In genomic region chr19:860481-861098, GRCh38 we compare ENCODE assay signal across 1 cellular context.
TF ChIP-seq lines count a peak whose summit lies in the region.

No MANE protein-coding gene starts in this region.

TF ChIP-seq in K562, 482 proteins besides CTCF, POLR2A, EP300 and RAD21 (continued from another document and continues in another):
- TF ChIP-seq, protein P1, sequence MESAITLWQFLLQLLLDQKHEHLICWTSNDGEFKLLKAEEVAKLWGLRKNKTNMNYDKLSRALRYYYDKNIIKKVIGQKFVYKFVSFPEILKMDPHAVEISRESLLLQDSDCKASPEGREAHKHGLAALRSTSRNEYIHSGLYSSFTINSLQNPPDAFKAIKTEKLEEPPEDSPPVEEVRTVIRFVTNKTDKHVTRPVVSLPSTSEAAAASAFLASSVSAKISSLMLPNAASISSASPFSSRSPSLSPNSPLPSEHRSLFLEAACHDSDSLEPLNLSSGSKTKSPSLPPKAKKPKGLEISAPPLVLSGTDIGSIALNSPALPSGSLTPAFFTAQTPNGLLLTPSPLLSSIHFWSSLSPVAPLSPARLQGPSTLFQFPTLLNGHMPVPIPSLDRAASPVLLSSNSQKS (CRISPR knock-in tag; IDR thresholded peaks at IDR 0.05): no peak
- no peak for TF ChIP-seq CBFB (CRISPR knock-in tag; IDR thresholded peaks at IDR 0.05)
- peak; percentile 88 for TF ChIP-seq MTA3 (IDR thresholded peaks at IDR 0.05; ENCODE audit: borderline replicate concordance)
- TF ChIP-seq PTRF (tag; IDR thresholded peaks at IDR 0.05): no peak
- TF ChIP-seq, protein P2, sequence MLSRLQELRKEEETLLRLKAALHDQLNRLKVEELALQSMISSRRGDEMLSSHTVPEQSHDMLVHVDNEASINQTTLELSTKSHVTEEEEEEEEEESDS (CRISPR knock-in tag; IDR thresholded peaks at IDR 0.05): no peak
- no peak for TF ChIP-seq FOXJ2 (tag; IDR thresholded peaks at IDR 0.05)
- no peak for TF ChIP-seq PHTF2 (CRISPR knock-in tag; IDR thresholded peaks at IDR 0.05)
- no peak for TF ChIP-seq RBM17 (IDR thresholded peaks at IDR 0.05; ENCODE audit: borderline replicate concordance, low read depth, low read length)
- TF ChIP-seq CSDE1 (IDR thresholded peaks at IDR 0.05): no peak
- TF ChIP-seq, protein P3, sequence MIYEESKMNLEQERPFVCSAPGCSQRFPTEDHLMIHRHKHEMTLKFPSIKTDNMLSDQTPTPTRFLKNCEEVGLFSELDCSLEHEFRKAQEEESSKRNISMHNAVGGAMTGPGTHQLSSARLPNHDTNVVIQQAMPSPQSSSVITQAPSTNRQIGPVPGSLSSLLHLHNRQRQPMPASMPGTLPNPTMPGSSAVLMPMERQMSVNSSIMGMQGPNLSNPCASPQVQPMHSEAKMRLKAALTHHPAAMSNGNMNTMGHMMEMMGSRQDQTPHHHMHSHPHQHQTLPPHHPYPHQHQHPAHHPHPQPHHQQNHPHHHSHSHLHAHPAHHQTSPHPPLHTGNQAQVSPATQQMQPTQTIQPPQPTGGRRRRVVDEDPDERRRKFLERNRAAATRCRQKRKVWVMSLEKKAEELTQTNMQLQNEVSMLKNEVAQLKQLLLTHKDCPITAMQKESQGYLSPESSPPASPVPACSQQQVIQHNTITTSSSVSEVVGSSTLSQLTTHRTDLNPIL (CRISPR knock-in tag; IDR thresholded peaks at IDR 0.05): no peak
- TF ChIP-seq NCOA4 (IDR thresholded peaks at IDR 0.05; ENCODE audit: partially characterized antibody): no peak
- peak; percentile 57 for TF ChIP-seq MEIS2 (IDR thresholded peaks at IDR 0.05; ENCODE audit: partially characterized antibody)
- no peak for TF ChIP-seq RNF2 (IDR thresholded peaks at IDR 0.05)
- TF ChIP-seq TEAD4 (IDR thresholded peaks at IDR 0.05; ENCODE audit: low read length): no peak
- no peak for TF ChIP-seq TEAD4 (CRISPR knock-in tag; IDR thresholded peaks at IDR 0.05; ENCODE audit: borderline replicate concordance)
- peak; percentile 99 for TF ChIP-seq CTBP1 (IDR thresholded peaks at IDR 0.05; ENCODE audit: borderline replicate concordance)
- 0 out of 2 replicates have a peak, but pooled peaks have one; percentile 58 for TF ChIP-seq XRCC5 (IDR thresholded peaks at IDR 0.05; ENCODE audit: low read depth, low read length)
- TF ChIP-seq SRSF1 (IDR thresholded peaks at IDR 0.05; ENCODE audit: low read depth, low read length): no peak
- TF ChIP-seq ZNF507 (tag; conservative IDR thresholded peaks at IDR 0.05): no peak
- TF ChIP-seq GABPA (tag; conservative IDR thresholded peaks at IDR 0.05; ENCODE audit: low read depth): no peak
- TF ChIP-seq ZNF717 (CRISPR knock-in tag; IDR thresholded peaks at IDR 0.05): no peak
- TF ChIP-seq WHSC1 (IDR thresholded peaks at IDR 0.05; ENCODE audit: low read length): no peak
- TF ChIP-seq RFX7 (CRISPR knock-in tag; IDR thresholded peaks at IDR 0.05): no peak
- TF ChIP-seq ZNF707 (CRISPR knock-in tag; conservative IDR thresholded peaks at IDR 0.05): no peak
- no peak for TF ChIP-seq SMARCE1 (IDR thresholded peaks at IDR 0.05)
- no peak for TF ChIP-seq ASH1L (IDR thresholded peaks at IDR 0.05; ENCODE audit: borderline replicate concordance, low read depth, partially characterized antibody)
- no peak for TF ChIP-seq GTF2B (IDR thresholded peaks at IDR 0.05; ENCODE audit: extremely low read depth, insufficient read length)
- no peak for TF ChIP-seq ELF4 (CRISPR knock-in tag; IDR thresholded peaks at IDR 0.05)
- no peak for TF ChIP-seq TBL1XR1 (IDR thresholded peaks at IDR 0.05; ENCODE audit: low read length in 2 of 2)
- TF ChIP-seq ZNF354B (CRISPR knock-in tag; IDR thresholded peaks at IDR 0.05): no peak
- no peak for TF ChIP-seq HDGF (IDR thresholded peaks at IDR 0.05)
- TF ChIP-seq ZNF584 (CRISPR knock-in tag; IDR thresholded peaks at IDR 0.05; ENCODE audit: low read depth): no peak
- peak; percentile 54; the same call in 1 of the 2 replicates for TF ChIP-seq ZNF592 (IDR thresholded peaks at IDR 0.05)
- TF ChIP-seq, protein P4, sequence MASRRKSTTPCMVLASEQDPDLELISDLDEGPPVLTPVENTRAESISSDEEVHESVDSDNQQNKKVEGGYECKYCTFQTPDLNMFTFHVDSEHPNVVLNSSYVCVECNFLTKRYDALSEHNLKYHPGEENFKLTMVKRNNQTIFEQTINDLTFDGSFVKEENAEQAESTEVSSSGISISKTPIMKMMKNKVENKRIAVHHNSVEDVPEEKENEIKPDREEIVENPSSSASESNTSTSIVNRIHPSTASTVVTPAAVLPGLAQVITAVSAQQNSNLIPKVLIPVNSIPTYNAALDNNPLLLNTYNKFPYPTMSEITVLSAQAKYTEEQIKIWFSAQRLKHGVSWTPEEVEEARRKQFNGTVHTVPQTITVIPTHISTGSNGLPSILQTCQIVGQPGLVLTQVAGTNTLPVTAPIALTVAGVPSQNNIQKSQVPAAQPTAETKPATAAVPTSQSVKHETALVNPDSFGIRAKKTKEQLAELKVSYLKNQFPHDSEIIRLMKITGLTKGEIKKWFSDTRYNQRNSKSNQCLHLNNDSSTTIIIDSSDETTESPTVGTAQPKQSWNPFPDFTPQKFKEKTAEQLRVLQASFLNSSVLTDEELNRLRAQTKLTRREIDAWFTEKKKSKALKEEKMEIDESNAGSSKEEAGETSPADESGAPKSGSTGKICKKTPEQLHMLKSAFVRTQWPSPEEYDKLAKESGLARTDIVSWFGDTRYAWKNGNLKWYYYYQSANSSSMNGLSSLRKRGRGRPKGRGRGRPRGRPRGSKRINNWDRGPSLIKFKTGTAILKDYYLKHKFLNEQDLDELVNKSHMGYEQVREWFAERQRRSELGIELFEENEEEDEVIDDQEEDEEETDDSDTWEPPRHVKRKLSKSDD (conservative IDR thresholded peaks at IDR 0.05; ENCODE audit: low read length): no peak
- no peak for TF ChIP-seq PRMT5 (CRISPR knock-in tag; IDR thresholded peaks at IDR 0.05)
- no peak for TF ChIP-seq ZBED1 (IDR thresholded peaks at IDR 0.05)
- TF ChIP-seq SP1 (CRISPR knock-in tag; IDR thresholded peaks at IDR 0.05): peak; percentile 81
- TF ChIP-seq PCBP2 (IDR thresholded peaks at IDR 0.05; ENCODE audit: low read depth, low read length, poor library complexity, severe bottlenecking): no peak
- TF ChIP-seq SRSF3 (IDR thresholded peaks at IDR 0.05; ENCODE audit: insufficient read depth, low read length): no peak
- no peak for TF ChIP-seq SPI1 (IDR thresholded peaks at IDR 0.05; ENCODE audit: borderline replicate concordance, low read depth, low read length)
- TF ChIP-seq ZBTB11 (CRISPR knock-in tag; IDR thresholded peaks at IDR 0.05): no peak
- TF ChIP-seq NR1H2 (CRISPR knock-in tag; IDR thresholded peaks at IDR 0.05): no peak
- TF ChIP-seq ELF2 (CRISPR knock-in tag; IDR thresholded peaks at IDR 0.05): no peak
- TF ChIP-seq, protein P5, sequence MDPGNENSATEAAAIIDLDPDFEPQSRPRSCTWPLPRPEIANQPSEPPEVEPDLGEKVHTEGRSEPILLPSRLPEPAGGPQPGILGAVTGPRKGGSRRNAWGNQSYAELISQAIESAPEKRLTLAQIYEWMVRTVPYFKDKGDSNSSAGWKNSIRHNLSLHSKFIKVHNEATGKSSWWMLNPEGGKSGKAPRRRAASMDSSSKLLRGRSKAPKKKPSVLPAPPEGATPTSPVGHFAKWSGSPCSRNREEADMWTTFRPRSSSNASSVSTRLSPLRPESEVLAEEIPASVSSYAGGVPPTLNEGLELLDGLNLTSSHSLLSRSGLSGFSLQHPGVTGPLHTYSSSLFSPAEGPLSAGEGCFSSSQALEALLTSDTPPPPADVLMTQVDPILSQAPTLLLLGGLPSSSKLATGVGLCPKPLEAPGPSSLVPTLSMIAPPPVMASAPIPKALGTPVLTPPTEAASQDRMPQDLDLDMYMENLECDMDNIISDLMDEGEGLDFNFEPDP (CRISPR knock-in tag; IDR thresholded peaks at IDR 0.05): no peak
- TF ChIP-seq ZKSCAN3 (CRISPR knock-in tag; IDR thresholded peaks at IDR 0.05): peak; percentile 73; the same call in 1 of the 2 replicates
- TF ChIP-seq ZNF282 (CRISPR knock-in tag; IDR thresholded peaks at IDR 0.05): no peak
- TF ChIP-seq, protein P6, sequence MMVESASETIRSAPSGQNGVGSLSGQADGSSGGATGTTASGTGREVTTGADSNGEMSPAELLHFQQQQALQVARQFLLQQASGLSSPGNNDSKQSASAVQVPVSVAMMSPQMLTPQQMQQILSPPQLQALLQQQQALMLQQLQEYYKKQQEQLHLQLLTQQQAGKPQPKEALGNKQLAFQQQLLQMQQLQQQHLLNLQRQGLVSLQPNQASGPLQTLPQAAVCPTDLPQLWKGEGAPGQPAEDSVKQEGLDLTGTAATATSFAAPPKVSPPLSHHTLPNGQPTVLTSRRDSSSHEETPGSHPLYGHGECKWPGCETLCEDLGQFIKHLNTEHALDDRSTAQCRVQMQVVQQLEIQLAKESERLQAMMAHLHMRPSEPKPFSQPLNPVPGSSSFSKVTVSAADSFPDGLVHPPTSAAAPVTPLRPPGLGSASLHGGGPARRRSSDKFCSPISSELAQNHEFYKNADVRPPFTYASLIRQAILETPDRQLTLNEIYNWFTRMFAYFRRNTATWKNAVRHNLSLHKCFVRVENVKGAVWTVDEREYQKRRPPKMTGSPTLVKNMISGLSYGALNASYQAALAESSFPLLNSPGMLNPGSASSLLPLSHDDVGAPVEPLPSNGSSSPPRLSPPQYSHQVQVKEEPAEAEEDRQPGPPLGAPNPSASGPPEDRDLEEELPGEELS (CRISPR knock-in tag; IDR thresholded peaks at IDR 0.05; ENCODE audit: borderline replicate concordance): no peak
- TF ChIP-seq LCOR (CRISPR knock-in tag; IDR thresholded peaks at IDR 0.05): no peak
- TF ChIP-seq NCOA6 (IDR thresholded peaks at IDR 0.05): peak; percentile 95
- TF ChIP-seq ZNF57 (CRISPR knock-in tag; IDR thresholded peaks at IDR 0.05): no peak
- TF ChIP-seq SMAD3 (CRISPR knock-in tag; conservative IDR thresholded peaks at IDR 0.05): no peak
- no peak for TF ChIP-seq DIDO1 (tag; IDR thresholded peaks at IDR 0.05; ENCODE audit: low read depth)
- TF ChIP-seq, protein P7, sequence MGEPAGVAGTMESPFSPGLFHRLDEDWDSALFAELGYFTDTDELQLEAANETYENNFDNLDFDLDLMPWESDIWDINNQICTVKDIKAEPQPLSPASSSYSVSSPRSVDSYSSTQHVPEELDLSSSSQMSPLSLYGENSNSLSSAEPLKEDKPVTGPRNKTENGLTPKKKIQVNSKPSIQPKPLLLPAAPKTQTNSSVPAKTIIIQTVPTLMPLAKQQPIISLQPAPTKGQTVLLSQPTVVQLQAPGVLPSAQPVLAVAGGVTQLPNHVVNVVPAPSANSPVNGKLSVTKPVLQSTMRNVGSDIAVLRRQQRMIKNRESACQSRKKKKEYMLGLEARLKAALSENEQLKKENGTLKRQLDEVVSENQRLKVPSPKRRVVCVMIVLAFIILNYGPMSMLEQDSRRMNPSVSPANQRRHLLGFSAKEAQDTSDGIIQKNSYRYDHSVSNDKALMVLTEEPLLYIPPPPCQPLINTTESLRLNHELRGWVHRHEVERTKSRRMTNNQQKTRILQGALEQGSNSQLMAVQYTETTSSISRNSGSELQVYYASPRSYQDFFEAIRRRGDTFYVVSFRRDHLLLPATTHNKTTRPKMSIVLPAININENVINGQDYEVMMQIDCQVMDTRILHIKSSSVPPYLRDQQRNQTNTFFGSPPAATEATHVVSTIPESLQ (CRISPR knock-in tag; IDR thresholded peaks at IDR 0.05): no peak
